Comparison of ENCODE assay signal across 22 cellular contexts in genomic region chr17:16467044-16467443, GRCh38.
"Had no signal": no experiment of that assay in that cellular context is flagged by ENCODE, and none has a peak within 500 bp of the region (broad histone marks: within the 10 kb centered on the region; RNA-seq: fewer than 3 reads in every experiment).

No MANE protein-coding gene starts in this region.

- ATAC-seq: esophagus mucosa; gastrocnemius medialis; left lung; natural killer cell; right lobe of liver; stimulated activated effector memory CD8-positive, alpha-beta T cell treated with anti-CD3 and anti-CD28 coated beads, Interleukin-12 subunit alpha, Interleukin-12 subunit beta, amount 100 ng/mL, for 72 hours had no signal

- H3K27ac ChIP-seq: epithelial cell of prostate, gastrocnemius medialis, left lung, right lobe of liver, thyroid gland had no signal

- H3K4me3 ChIP-seq: dorsolateral prefrontal cortex, gastrocnemius medialis, left lung, pancreas, right lobe of liver, smooth muscle cell, stomach, thyroid gland had no signal

- H3K9me3 ChIP-seq: gastrocnemius medialis, left lung, pancreas, right lobe of liver, stomach, thyroid gland had no signal

- H3K27me3 ChIP-seq: dorsolateral prefrontal cortex, left lung, pancreas, right lobe of liver, stomach, thyroid gland had no signal

- DNase-seq: cerebellar nuclear complex; dorsolateral prefrontal cortex; effector CD8-positive, alpha-beta T cell; endodermal cell; foreskin fibroblast; gastrocnemius medialis; head of caudate nucleus; kidney; left lung; mesenchymal stem cell; natural killer cell; right lobe of liver; stimulated activated CD4-positive, alpha-beta T cell treated with anti-CD3 and anti-CD28 coated beads, Interleukin-2, amount 100 ng/mL, for 24 hours; stimulated activated CD4-positive, alpha-beta T cell treated with anti-CD3 and anti-CD28 coated beads, Interleukin-4, amount 100 ng/mL, for 24 hours; stimulated activated naive CD4-positive, alpha-beta T cell treated with Interleukin-2 at 50 U/mL for 16 hours; stomach; thyroid gland had no signal

- H3K36me3 ChIP-seq: gastrocnemius medialis, pancreas, right lobe of liver, thyroid gland had no signal
